In the genomic region with DNA sequence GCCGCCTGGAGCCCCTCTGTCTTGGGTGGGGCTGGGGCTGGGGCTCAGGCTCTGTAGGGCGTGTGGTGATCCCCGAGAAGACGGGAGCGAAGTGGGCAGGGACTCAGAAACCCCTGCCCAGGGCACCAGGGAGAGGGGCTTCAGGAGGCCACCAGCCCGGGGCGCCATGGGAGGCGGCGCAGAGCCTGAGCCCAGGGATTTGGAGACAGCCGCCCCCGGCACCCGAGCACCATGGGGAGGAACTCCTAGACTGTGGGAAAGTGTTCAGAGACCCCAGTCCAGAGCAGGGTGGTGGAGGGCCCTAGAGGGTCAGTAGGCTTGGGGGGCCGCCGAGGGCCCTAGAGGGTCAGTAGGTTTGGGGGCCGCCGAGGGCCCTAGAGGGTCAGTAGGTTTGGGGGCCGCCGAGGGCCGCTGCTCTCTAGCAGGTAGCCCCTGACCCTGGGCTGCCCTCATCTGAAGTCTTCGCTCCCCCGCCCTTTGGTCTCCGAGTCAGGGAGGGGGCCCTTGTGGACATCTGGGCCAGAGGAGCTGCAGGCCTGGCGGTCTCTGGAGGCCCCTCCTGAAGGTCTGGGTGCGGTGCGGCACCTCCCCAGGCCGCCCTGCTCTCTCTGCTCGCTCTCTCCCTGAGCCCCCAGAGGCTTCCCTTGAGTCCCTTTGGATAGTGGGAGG, we compare ENCODE assay signal across 11 cellular contexts. TPM values are rescaled to one million over a fixed set of nuclear protein-coding genes. Genes with fewer than 3 reads are reported as not detected.
DNase-seq lines count a peak whose midpoint lies in the region; ATAC-seq and TF ChIP-seq lines count a peak whose summit lies in the region.
"Had no signal": no experiment of that assay in that cellular context is flagged by ENCODE, and none has a peak within 500 bp of the region (broad histone marks: within the 10 kb centered on the region; RNA-seq: fewer than 3 reads in every experiment).

No MANE protein-coding gene starts in this region.

- H3K27me3 Mint-ChIP-seq in mesothelial cell of epicardium (ENCODE audit: low read depth) = peaks cover 49% of the 10 kb centered on the region

- no peak for DNase-seq in left ventricle myocardium inferior
- no peak for DNase-seq in cardiac septum (ENCODE audit: low spot score)
- DNase-seq in dorsolateral prefrontal cortex = no peak
- no peak for DNase-seq in mesothelial cell of epicardium (ENCODE audit: low spot score in 2 of 2, unreplicated experiment in 2 of 2)
- DNase-seq in upper lobe of right lung = no peak
- no peak for DNase-seq in NOMO-1 treated with DMSO at 0.1 percent for 48 hours (lab: John Stamatoyannopoulos, UW; ENCODE audit: unreplicated experiment)
- DNase-seq: activated CD8-positive, alpha-beta memory T cell treated with anti-CD3 and anti-CD28 coated beads, Interleukin-2, amount 50 U/mL, for 4 hours; uterus had no signal

- no peak for ATAC-seq in upper lobe of right lung
- no peak for ATAC-seq in HG02870 (IDR thresholded peaks at IDR 0.05; ENCODE audit: unreplicated experiment)
- no peak for ATAC-seq in GM19463 (IDR thresholded peaks at IDR 0.05; ENCODE audit: unreplicated experiment)

- H3K9me3 ChIP-seq in left ventricle myocardium inferior (replicated peaks) = no peaks in the 10 kb centered on the region
- no peaks in the 10 kb centered on the region for H3K9me3 ChIP-seq in upper lobe of right lung
- H3K9me3 ChIP-seq: uterus had no signal

- peaks cover 26% of the 10 kb centered on the region for H3K4me1 ChIP-seq in left ventricle myocardium inferior
- H3K4me1 ChIP-seq in upper lobe of right lung = peaks cover 9% of the 10 kb centered on the region

- no peaks in the 10 kb centered on the region for H3K36me3 Mint-ChIP-seq in mesothelial cell of epicardium

- peak overlapping the region; percentile 62 for H3K4me3 Mint-ChIP-seq in mesothelial cell of epicardium

- H3K27me3 ChIP-seq in left ventricle myocardium inferior (ENCODE audit: low read depth) (peaks cover 20% of the 10 kb centered on the region), dorsolateral prefrontal cortex (peaks cover 0 to 12% (median 0%) of the 10 kb centered on the region in 45 donors), upper lobe of right lung (peaks cover 27% of the 10 kb centered on the region)

- H3K27ac ChIP-seq in left ventricle myocardium inferior (replicated peaks) = no peak overlapping the region
- H3K27ac ChIP-seq in dorsolateral prefrontal cortex = peak overlapping the region in 46 of 59 donors; percentile 2 to 87 (median 64)
- H3K27ac ChIP-seq in upper lobe of right lung = no peak overlapping the region
- H3K27ac ChIP-seq: uterus had no signal

- H3K4me3 ChIP-seq in left ventricle myocardium inferior = peak overlapping the region; percentile 64
- peak overlapping the region; percentile 34 to 76 (median 61) for H3K4me3 ChIP-seq in dorsolateral prefrontal cortex
- peak overlapping the region; percentile 16 for H3K4me3 ChIP-seq in upper lobe of right lung
- H3K4me3 ChIP-seq: uterus had no signal

- TF ChIP-seq CTCF in left ventricle myocardium inferior (IDR thresholded peaks at IDR 0.05; ENCODE audit: borderline replicate concordance) (no peak), dorsolateral prefrontal cortex (IDR thresholded peaks at IDR 0.05 in 54 of 56, conservative IDR thresholded peaks at IDR 0.05 in 2 of 56; ENCODE audit: low read depth in 1 of 56, partially characterized antibody in 56 of 56) (no peak), mesothelial cell of epicardium (IDR thresholded peaks at IDR 0.05; ENCODE audit: unreplicated experiment) (no peak), upper lobe of right lung (IDR thresholded peaks at IDR 0.05) (no peak)

- H3K4me1 Mint-ChIP-seq in mesothelial cell of epicardium = no peaks in the 10 kb centered on the region

- no peaks in the 10 kb centered on the region for H3K9me3 Mint-ChIP-seq in mesothelial cell of epicardium

- H3K36me3 ChIP-seq in left ventricle myocardium inferior (no peaks in the 10 kb centered on the region), upper lobe of right lung (no peaks in the 10 kb centered on the region)
- H3K36me3 ChIP-seq: uterus had no signal

- intact Hi-C loops in left ventricle myocardium inferior (cut with micrococcal nuclease) (no loop called here), cardiac septum (cut with DNase I) (no loop called here), dorsolateral prefrontal cortex (cut with DNase I) (loop anchor here in 1 of 2 donors (5.0 kb wide), 1 partner anchor 51 kb away; no protein-coding TSS in a partner anchor), upper lobe of right lung (cut with DNase I) (no loop called here)

- H3K27ac Mint-ChIP-seq in mesothelial cell of epicardium = no peak overlapping the region

RNA-seq across cellular contexts. Expression of a gene that starts 0.7 kb away (rescaled TPM):
- 7.0 TPM for total RNA-seq in left ventricle myocardium inferior
- 2.8 TPM for total RNA-seq in cardiac septum
- total RNA-seq in dorsolateral prefrontal cortex = 100 to 1,000 TPM in 114 of 120 experiments, 10 to 100 TPM in 6; 59.2 to 224 (median 146) TPM
- 3.6 to 4.8 TPM (median 4.7 TPM) in 3 replicates for total RNA-seq in mesothelial cell of epicardium
- total RNA-seq in upper lobe of right lung = 1.3 TPM
- total RNA-seq: Daoy had no signal

RNA-seq across cellular contexts. Expression of a gene that starts 1.8 kb away (rescaled TPM):
- total RNA-seq in left ventricle myocardium inferior (1.6 TPM), cardiac septum (0.81 TPM), dorsolateral prefrontal cortex (100 to 1,000 TPM in 4 of 120 experiments, 10 to 100 TPM in 116; 26.8 to 130 (median 56.6) TPM), mesothelial cell of epicardium (2.1 to 3.3 TPM (median 2.7 TPM) in 3 replicates), upper lobe of right lung (0.96 TPM)

RNA-seq across cellular contexts. Expression of a gene that starts 5.4 kb away (rescaled TPM):
- 16.4 TPM for total RNA-seq in left ventricle myocardium inferior
- 31.4 TPM for total RNA-seq in cardiac septum
- 100 to 1,000 TPM in 11 of 120 experiments, 10 to 100 TPM in 109; 36.1 to 127 (median 67.0) TPM for total RNA-seq in dorsolateral prefrontal cortex
- total RNA-seq in mesothelial cell of epicardium = 3.4 to 4.0 TPM (median 3.5 TPM) in 3 replicates
- 7.8 TPM for total RNA-seq in upper lobe of right lung

RNA-seq across cellular contexts. Expression of a gene that starts 46.5 kb away (rescaled TPM):
- 135 TPM for total RNA-seq in left ventricle myocardium inferior
- total RNA-seq in cardiac septum = 137 TPM
- 10 to 100 TPM; 26.6 to 97.4 (median 44.0) TPM for total RNA-seq in dorsolateral prefrontal cortex
- total RNA-seq in mesothelial cell of epicardium = 133 to 137 TPM (median 137 TPM) in 3 replicates
- 56.0 TPM for total RNA-seq in upper lobe of right lung

RNA-seq across cellular contexts. Expression of a gene that starts 51.9 kb away (rescaled TPM):
- total RNA-seq in left ventricle myocardium inferior = 23.3 TPM
- 30.9 TPM for total RNA-seq in cardiac septum
- total RNA-seq in dorsolateral prefrontal cortex = 100 to 1,000 TPM in 115 of 120 experiments, 10 to 100 TPM in 5; 88.8 to 191 (median 130) TPM
- 191 to 203 TPM (median 193 TPM) in 3 replicates for total RNA-seq in mesothelial cell of epicardium
- total RNA-seq in upper lobe of right lung = 78.8 TPM

Comparison
In these comparisons a context has a peak if more than half of its experiments do, and no peak if none do; other contexts are left out.
1. H3K27ac ChIP-seq: peak in dorsolateral prefrontal cortex (46 of 59); none in left ventricle myocardium inferior (single experiment) and upper lobe of right lung (single experiment).
2. Peak in every context shown above with its lines, with median percentiles within 50 percentile points of each other: H3K4me3 ChIP-seq.